Comparison of ENCODE assay signal across 26 cellular contexts in genomic region chr20:61756446-61756845, GRCh38.
"Had no signal": no experiment of that assay in that cellular context is flagged by ENCODE, and none has a peak within 500 bp of the region (broad histone marks: within the 10 kb centered on the region; RNA-seq: fewer than 3 reads in every experiment).

No MANE protein-coding gene starts in this region.

- H3K27me3 Mint-ChIP-seq: activated CD4-positive, alpha-beta memory T cell treated with anti-CD3 and anti-CD28 coated beads for 36 hours; activated CD4-positive, alpha-beta T cell treated with anti-CD3 and anti-CD28 coated beads, Interleukin-2, amount 10 ng/mL, durations not matched to agents 7 days and 5 days; activated naive CD8-positive, alpha-beta T cell treated with anti-CD3 and anti-CD28 coated beads, Interleukin-2, amount 50 U/mL, for 24 hours had no signal

- H3K4me1 Mint-ChIP-seq: activated CD4-positive, alpha-beta T cell treated with anti-CD3 and anti-CD28 coated beads, Interleukin-2, amount 10 ng/mL, durations not matched to agents 7 days and 5 days; activated naive CD8-positive, alpha-beta T cell treated with anti-CD3 and anti-CD28 coated beads, Interleukin-2, amount 50 U/mL, for 24 hours had no signal

- H3K9me3 Mint-ChIP-seq: activated CD4-positive, alpha-beta T cell treated with anti-CD3 and anti-CD28 coated beads, Interleukin-2, amount 10 ng/mL, durations not matched to agents 7 days and 5 days; activated naive CD4-positive, alpha-beta T cell treated with anti-CD3 and anti-CD28 coated beads, Interleukin-2, amount 50 U/mL, for 72 hours; activated naive CD8-positive, alpha-beta T cell treated with anti-CD3 and anti-CD28 coated beads, Interleukin-2, amount 50 U/mL, for 24 hours; activated T-cell treated with anti-CD3 and anti-CD28 coated beads, Interleukin-2, amount 50 U/mL, for 4 hours had no signal

- H3K4me3 ChIP-seq: breast epithelium, SJCRH30 had no signal

- ATAC-seq: activated naive CD4-positive, alpha-beta T cell treated with anti-CD3 and anti-CD28 coated beads, Interleukin-2, amount 50 U/mL, for 72 hours; activated naive CD8-positive, alpha-beta T cell treated with anti-CD3 and anti-CD28 coated beads, Interleukin-2, amount 50 U/mL, for 24 hours; activated T-cell treated with anti-CD3 and anti-CD28 coated beads, Interleukin-2, amount 50 U/mL, for 4 hours had no signal

- H3K4me3 Mint-ChIP-seq: activated CD4-positive, alpha-beta memory T cell treated with anti-CD3 and anti-CD28 coated beads for 36 hours; activated CD4-positive, alpha-beta T cell treated with anti-CD3 and anti-CD28 coated beads, Interleukin-2, amount 10 ng/mL, durations not matched to agents 7 days and 5 days; activated naive CD8-positive, alpha-beta T cell treated with anti-CD3 and anti-CD28 coated beads, Interleukin-2, amount 50 U/mL, for 24 hours; activated T-cell treated with anti-CD3 and anti-CD28 coated beads, Interleukin-2, amount 50 U/mL, for 4 hours had no signal

- H3K36me3 Mint-ChIP-seq: activated CD4-positive, alpha-beta memory T cell treated with anti-CD3 and anti-CD28 coated beads for 36 hours; activated naive CD4-positive, alpha-beta T cell treated with anti-CD3 and anti-CD28 coated beads, Interleukin-2, amount 50 U/mL, for 72 hours had no signal

- H3K9me3 ChIP-seq: SJCRH30, SK-N-SH had no signal

- H3K36me3 ChIP-seq: breast epithelium, SJCRH30 had no signal

- H3K4me1 ChIP-seq: breast epithelium had no signal

- H3K27ac Mint-ChIP-seq: activated CD4-positive, alpha-beta memory T cell treated with anti-CD3 and anti-CD28 coated beads for 36 hours; activated CD4-positive, alpha-beta T cell treated with anti-CD3 and anti-CD28 coated beads, Interleukin-2, amount 10 ng/mL, durations not matched to agents 7 days and 5 days; activated naive CD4-positive, alpha-beta T cell treated with anti-CD3 and anti-CD28 coated beads, Interleukin-2, amount 50 U/mL, for 72 hours; activated naive CD8-positive, alpha-beta T cell treated with anti-CD3 and anti-CD28 coated beads, Interleukin-2, amount 50 U/mL, for 24 hours had no signal

- DNase-seq: activated CD4-positive, alpha-beta memory T cell treated with anti-CD3 and anti-CD28 coated beads for 36 hours; activated CD4-positive, alpha-beta T cell treated with anti-CD3 and anti-CD28 coated beads, Interleukin-2, amount 10 ng/mL, durations not matched to agents 7 days and 5 days; activated CD4-positive, CD25-positive, alpha-beta regulatory T cell; activated CD8-positive, alpha-beta memory T cell treated with anti-CD3 and anti-CD28 coated beads for 24 hours; activated effector memory CD4-positive, alpha-beta T cell treated with anti-CD3 and anti-CD28 coated beads, Interleukin-2, amount 50 U/mL, for 16 hours; activated naive CD4-positive, alpha-beta T cell treated with Interleukin-2 at 50 U/mL for 16 hours; activated naive CD8-positive, alpha-beta T cell treated with anti-CD3 and anti-CD28 coated beads, Interleukin-2, amount 50 U/mL, for 24 hours; activated T-cell treated with anti-CD3 and anti-CD28 coated beads, Interleukin-2, amount 50 U/mL, for 4 hours; amygdala; caudate nucleus; NCI-H1092; NCI-H1417; NCI-H1930; NCI-H2171; NCI-H2227 treated with DMSO at 0.1 percent for 48 hours; NCI-H510A; NCI-H526 treated with DMSO at 0.1 percent for 48 hours; NCI-H82; Right ventricle myocardium superior; RPMI8226; SK-N-SH had no signal

- H3K27ac ChIP-seq: breast epithelium, KMS-11, SJCRH30, VCaP had no signal
